In the genomic region with DNA sequence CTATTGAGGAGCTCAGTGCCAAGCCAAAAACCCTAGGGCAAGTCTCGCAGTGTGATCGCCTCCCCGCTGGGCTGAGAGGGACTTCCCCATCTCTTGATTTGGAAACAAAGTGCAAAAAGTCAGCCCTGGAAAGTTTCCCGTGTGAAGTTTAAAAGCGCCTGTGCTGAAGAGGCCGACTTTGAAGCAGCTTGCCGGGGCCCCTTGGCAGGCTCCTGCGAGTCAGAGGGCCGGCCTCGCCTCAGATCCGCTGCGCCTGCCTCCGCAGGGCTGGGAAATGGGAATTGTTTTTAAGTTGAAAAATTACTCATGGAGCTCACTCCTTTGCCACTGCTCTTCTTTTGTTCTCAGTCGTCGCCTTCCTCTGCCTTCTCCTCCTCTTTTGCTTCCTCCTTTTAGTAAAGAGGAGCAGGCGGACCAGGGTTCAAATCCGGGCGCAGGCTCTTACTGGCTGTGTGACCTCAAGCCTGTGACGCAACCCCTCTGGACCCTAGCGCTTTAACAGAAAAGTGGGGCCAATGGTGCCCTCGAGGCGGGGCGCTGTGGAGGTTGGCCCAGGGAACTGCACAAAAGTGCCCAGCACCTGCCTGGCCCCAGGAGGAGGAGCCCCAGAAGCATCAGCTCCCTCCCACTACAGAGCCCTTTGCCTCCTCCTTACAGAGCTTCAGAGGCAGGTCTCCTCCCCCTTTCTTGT, we compare ENCODE assay signal across 1 cellular context.
TF ChIP-seq lines count a peak whose summit lies in the region.

No MANE protein-coding gene starts in this region.

TF ChIP-seq in GM12878, 131 proteins besides CTCF, POLR2A, EP300 and RAD21 (continued from another document):
- TF ChIP-seq, protein P1, sequence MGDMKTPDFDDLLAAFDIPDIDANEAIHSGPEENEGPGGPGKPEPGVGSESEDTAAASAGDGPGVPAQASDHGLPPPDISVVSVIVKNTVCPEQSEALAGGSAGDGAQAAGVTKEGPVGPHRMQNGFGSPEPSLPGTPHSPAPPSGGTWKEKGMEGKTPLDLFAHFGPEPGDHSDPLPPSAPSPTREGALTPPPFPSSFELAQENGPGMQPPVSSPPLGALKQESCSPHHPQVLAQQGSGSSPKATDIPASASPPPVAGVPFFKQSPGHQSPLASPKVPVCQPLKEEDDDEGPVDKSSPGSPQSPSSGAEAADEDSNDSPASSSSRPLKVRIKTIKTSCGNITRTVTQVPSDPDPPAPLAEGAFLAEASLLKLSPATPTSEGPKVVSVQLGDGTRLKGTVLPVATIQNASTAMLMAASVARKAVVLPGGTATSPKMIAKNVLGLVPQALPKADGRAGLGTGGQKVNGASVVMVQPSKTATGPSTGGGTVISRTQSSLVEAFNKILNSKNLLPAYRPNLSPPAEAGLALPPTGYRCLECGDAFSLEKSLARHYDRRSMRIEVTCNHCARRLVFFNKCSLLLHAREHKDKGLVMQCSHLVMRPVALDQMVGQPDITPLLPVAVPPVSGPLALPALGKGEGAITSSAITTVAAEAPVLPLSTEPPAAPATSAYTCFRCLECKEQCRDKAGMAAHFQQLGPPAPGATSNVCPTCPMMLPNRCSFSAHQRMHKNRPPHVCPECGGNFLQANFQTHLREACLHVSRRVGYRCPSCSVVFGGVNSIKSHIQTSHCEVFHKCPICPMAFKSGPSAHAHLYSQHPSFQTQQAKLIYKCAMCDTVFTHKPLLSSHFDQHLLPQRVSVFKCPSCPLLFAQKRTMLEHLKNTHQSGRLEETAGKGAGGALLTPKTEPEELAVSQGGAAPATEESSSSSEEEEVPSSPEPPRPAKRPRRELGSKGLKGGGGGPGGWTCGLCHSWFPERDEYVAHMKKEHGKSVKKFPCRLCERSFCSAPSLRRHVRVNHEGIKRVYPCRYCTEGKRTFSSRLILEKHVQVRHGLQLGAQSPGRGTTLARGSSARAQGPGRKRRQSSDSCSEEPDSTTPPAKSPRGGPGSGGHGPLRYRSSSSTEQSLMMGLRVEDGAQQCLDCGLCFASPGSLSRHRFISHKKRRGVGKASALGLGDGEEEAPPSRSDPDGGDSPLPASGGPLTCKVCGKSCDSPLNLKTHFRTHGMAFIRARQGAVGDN (IDR thresholded peaks at IDR 0.05), result peak; percentile 52; the same call in 1 of the 2 replicates
- peak in 1 of 2 experiments; percentile 28; a peak in 1 of 4 replicates for TF ChIP-seq ETV6 (conservative IDR thresholded peaks at IDR 0.05 in 1 of 2, IDR thresholded peaks at IDR 0.05 in 1 of 2; ENCODE audit: borderline replicate concordance in 1 of 2, low read depth in 1 of 2)
- TF ChIP-seq ZNF217 (IDR thresholded peaks at IDR 0.05), result 0 out of 2 replicates have a peak, but pooled peaks have one; percentile 65
- TF ChIP-seq BCLAF1 (IDR thresholded peaks at IDR 0.05), result no peak
- TF ChIP-seq SPI1 (IDR thresholded peaks at IDR 0.05; ENCODE audit: borderline replicate concordance, insufficient read depth, low read depth, low read length), result 0 out of 2 replicates have a peak, but pooled peaks have one; percentile 20
- TF ChIP-seq, protein P2, sequence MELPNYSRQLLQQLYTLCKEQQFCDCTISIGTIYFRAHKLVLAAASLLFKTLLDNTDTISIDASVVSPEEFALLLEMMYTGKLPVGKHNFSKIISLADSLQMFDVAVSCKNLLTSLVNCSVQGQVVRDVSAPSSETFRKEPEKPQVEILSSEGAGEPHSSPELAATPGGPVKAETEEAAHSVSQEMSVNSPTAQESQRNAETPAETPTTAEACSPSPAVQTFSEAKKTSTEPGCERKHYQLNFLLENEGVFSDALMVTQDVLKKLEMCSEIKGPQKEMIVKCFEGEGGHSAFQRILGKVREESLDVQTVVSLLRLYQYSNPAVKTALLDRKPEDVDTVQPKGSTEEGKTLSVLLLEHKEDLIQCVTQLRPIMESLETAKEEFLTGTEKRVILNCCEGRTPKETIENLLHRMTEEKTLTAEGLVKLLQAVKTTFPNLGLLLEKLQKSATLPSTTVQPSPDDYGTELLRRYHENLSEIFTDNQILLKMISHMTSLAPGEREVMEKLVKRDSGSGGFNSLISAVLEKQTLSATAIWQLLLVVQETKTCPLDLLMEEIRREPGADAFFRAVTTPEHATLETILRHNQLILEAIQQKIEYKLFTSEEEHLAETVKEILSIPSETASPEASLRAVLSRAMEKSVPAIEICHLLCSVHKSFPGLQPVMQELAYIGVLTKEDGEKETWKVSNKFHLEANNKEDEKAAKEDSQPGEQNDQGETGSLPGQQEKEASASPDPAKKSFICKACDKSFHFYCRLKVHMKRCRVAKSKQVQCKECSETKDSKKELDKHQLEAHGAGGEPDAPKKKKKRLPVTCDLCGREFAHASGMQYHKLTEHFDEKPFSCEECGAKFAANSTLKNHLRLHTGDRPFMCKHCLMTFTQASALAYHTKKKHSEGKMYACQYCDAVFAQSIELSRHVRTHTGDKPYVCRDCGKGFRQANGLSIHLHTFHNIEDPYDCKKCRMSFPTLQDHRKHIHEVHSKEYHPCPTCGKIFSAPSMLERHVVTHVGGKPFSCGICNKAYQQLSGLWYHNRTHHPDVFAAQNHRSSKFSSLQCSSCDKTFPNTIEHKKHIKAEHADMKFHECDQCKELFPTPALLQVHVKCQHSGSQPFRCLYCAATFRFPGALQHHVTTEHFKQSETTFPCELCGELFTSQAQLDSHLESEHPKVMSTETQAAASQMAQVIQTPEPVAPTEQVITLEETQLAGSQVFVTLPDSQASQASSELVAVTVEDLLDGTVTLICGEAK (IDR thresholded peaks at IDR 0.05; ENCODE audit: borderline replicate concordance), result no peak
- no peak for TF ChIP-seq NFYA (IDR thresholded peaks at IDR 0.05; ENCODE audit: borderline replicate concordance, low read depth, low read length)
- no peak for TF ChIP-seq SIX5 (IDR thresholded peaks at IDR 0.05; ENCODE audit: low read depth, low read length, severe bottlenecking)
- no peak for TF ChIP-seq IRF3 (IDR thresholded peaks at IDR 0.05)
- no peak for TF ChIP-seq ZZZ3 (IDR thresholded peaks at IDR 0.05; ENCODE audit: control insufficient read depth, insufficient read length, low read depth)
- no peak for TF ChIP-seq FOXM1 (IDR thresholded peaks at IDR 0.05; ENCODE audit: low read depth, low read length)
- TF ChIP-seq BCL3 (IDR thresholded peaks at IDR 0.05; ENCODE audit: borderline replicate concordance, insufficient read depth, low read depth, low read length, poor library complexity, severe bottlenecking), result no peak
- no peak for TF ChIP-seq TBL1XR1 (IDR thresholded peaks at IDR 0.05; ENCODE audit: low read depth, low read length)
- TF ChIP-seq, protein P3, sequence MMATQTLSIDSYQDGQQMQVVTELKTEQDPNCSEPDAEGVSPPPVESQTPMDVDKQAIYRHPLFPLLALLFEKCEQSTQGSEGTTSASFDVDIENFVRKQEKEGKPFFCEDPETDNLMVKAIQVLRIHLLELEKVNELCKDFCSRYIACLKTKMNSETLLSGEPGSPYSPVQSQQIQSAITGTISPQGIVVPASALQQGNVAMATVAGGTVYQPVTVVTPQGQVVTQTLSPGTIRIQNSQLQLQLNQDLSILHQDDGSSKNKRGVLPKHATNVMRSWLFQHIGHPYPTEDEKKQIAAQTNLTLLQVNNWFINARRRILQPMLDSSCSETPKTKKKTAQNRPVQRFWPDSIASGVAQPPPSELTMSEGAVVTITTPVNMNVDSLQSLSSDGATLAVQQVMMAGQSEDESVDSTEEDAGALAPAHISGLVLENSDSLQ (IDR thresholded peaks at IDR 0.05), result no peak
- TF ChIP-seq CEBPZ (IDR thresholded peaks at IDR 0.05; ENCODE audit: low read depth, low read length), result no peak
- TF ChIP-seq RFX5 (IDR thresholded peaks at IDR 0.05; ENCODE audit: low read depth, low read length), result no peak
TF ChIP-seq in GM12878: peak in this region for 22.
